Comparison of ENCODE assay signal across 8 cellular contexts in genomic region chr7:129829677-129830631, GRCh38.
DNase-seq lines count a peak whose midpoint lies in the region; ATAC-seq and TF ChIP-seq lines count a peak whose summit lies in the region.

No MANE protein-coding gene starts in this region.

- peaks cover 4% of the 10 kb centered on the region for H3K27me3 Mint-ChIP-seq in nephron progenitor cell (ENCODE audit: low read depth, poor library complexity)

- peak overlapping the region; percentile 40 for H3K4me3 Mint-ChIP-seq in nephron progenitor cell

- H3K9me3 ChIP-seq in Panc1 (ENCODE audit: control insufficient read depth, insufficient read depth, low read depth, low read length), result no peaks in the 10 kb centered on the region
- no peaks in the 10 kb centered on the region for H3K9me3 ChIP-seq in subcutaneous abdominal adipose tissue (ENCODE audit: control insufficient read depth in 5 of 5, low read length in 5 of 5)

- H4K20me1 ChIP-seq in KMS-11 (ENCODE audit: insufficient read depth), result no peaks in the 10 kb centered on the region

- POLR2A ChIA-PET in Panc1 (lab: Charles Lee), result interaction anchor here (0.5 kb wide), 1 partner anchor 559 kb away, joined by 18 read pairs; no protein-coding TSS in a partner anchor

- ATAC-seq in Panc1 (peak; percentile 23; the same call in 1 of the 2 replicates), GM18907 (IDR thresholded peaks at IDR 0.05; ENCODE audit: unreplicated experiment) (no peak)

- H3K4me1 Mint-ChIP-seq in nephron progenitor cell, result peaks cover 58% of the 10 kb centered on the region

- no peak overlapping the region for H3K4me3 ChIP-seq in KMS-11 (IDR thresholded peaks at IDR 0.05; ENCODE audit: insufficient read depth, low read depth, low read length)
- H3K4me3 ChIP-seq in Panc1 (ENCODE audit: low read depth in 2 of 2, low read length in 2 of 2), result peak overlapping the region in 1 of 2 experiments; percentile 42; a peak in 2 of 4 replicates
- peak overlapping the region; percentile 43 to 67 (median 49) for H3K4me3 ChIP-seq in subcutaneous abdominal adipose tissue (ENCODE audit: low read depth in 1 of 5, low read length in 5 of 5)

- peak overlapping the region; percentile 10; the same call in 1 of the 2 replicates for H3K4me2 ChIP-seq in KMS-11

- 0 out of 2 replicates have a peak overlapping the region, but pooled peaks have one; percentile 1 for H2AFZ ChIP-seq in KMS-11 (ENCODE audit: low read depth)

- intact Hi-C loops in Panc1 (cut with micrococcal nuclease; ENCODE audit: unreplicated experiment), result loop anchor here (2.0 kb wide), 1 partner anchor 181 kb away; no protein-coding TSS in a partner anchor

- DNase-seq in D341Med (ENCODE audit: low spot score), result peak; percentile 76
- DNase-seq in Panc1 (ENCODE audit: low read depth, low spot score), result peak; percentile 67
- DNase-seq in activated T-helper 9 cell treated with anti-CD3 and anti-CD28 coated beads, Interleukin-2, amount 50 U/mL, for 16 hours (ENCODE audit: low read depth), result peak; percentile 16
- peak; percentile 87 for DNase-seq in fibroblast of the conjunctiva (ENCODE audit: low read depth)
- DNase-seq in nephron progenitor cell, result peak; percentile 69

- H3K9ac ChIP-seq in KMS-11 (no peak overlapping the region), subcutaneous abdominal adipose tissue (ENCODE audit: low read length in 5 of 5) (peak overlapping the region in 3 of 5 donors; percentile 36 to 63 (median 42))

- peak; percentile 91 for TF ChIP-seq CTCF in KMS-11 (conservative IDR thresholded peaks at IDR 0.05; ENCODE audit: low read depth, low read length)
- peak; percentile 89 for TF ChIP-seq CTCF in Panc1 (IDR thresholded peaks at IDR 0.05)
- peak; percentile 78 for TF ChIP-seq CTCF in nephron progenitor cell (IDR thresholded peaks at IDR 0.05)

- BruUV-seq in Panc1 (replicated peaks; lab: Mats Ljungman, UMichigan), result no TSS peak

- H3K27ac ChIP-seq in KMS-11, result no peak overlapping the region
- peak overlapping the region; percentile 74 for H3K27ac ChIP-seq in Panc1 (ENCODE audit: low read length)
- H3K27ac ChIP-seq in subcutaneous abdominal adipose tissue (ENCODE audit: low read depth, low read length), result no peak overlapping the region

- peaks cover 26% of the 10 kb centered on the region for H3K36me3 Mint-ChIP-seq in nephron progenitor cell (ENCODE audit: low read depth)

- H3K27me3 ChIP-seq in KMS-11 (ENCODE audit: insufficient read depth, low read depth) (no peaks in the 10 kb centered on the region), Panc1 (ENCODE audit: control insufficient read depth, insufficient read depth, low read length) (no peaks in the 10 kb centered on the region), subcutaneous abdominal adipose tissue (ENCODE audit: control insufficient read depth in 5 of 5, insufficient read depth in 4 of 5, low read length in 5 of 5) (no peaks in the 10 kb centered on the region)

- no peaks in the 10 kb centered on the region for H3K9me3 Mint-ChIP-seq in nephron progenitor cell

- CTCF ChIA-PET in Panc1 (lab: Charles Lee), result interaction anchor here (0.5 to 1.0 kb wide), 6 partner anchors 32 to 410 kb away, joined by 3 to 5 read pairs (median 4); no protein-coding TSS in a partner anchor

- H3K36me3 ChIP-seq in KMS-11 (ENCODE audit: insufficient read depth), result no peaks in the 10 kb centered on the region
- no peaks in the 10 kb centered on the region for H3K36me3 ChIP-seq in Panc1 (ENCODE audit: control insufficient read depth, insufficient read depth, low read length)
- peaks cover 3 to 21% (median 12%) of the 10 kb centered on the region in 5 donors for H3K36me3 ChIP-seq in subcutaneous abdominal adipose tissue (ENCODE audit: control insufficient read depth in 5 of 5, insufficient read depth in 5 of 5, low read length in 5 of 5)

- H3K4me1 ChIP-seq in KMS-11 (ENCODE audit: low read depth, poor library complexity, severe bottlenecking) (peaks cover 39% of the 10 kb centered on the region), Panc1 (ENCODE audit: control insufficient read depth, insufficient read depth, low read length) (peaks cover 20% of the 10 kb centered on the region), subcutaneous abdominal adipose tissue (ENCODE audit: control insufficient read depth in 5 of 5, insufficient read depth in 5 of 5, low read length in 5 of 5) (peaks cover 4 to 37% (median 34%) of the 10 kb centered on the region in 5 donors)

- peak overlapping the region; percentile 91 for H3K27ac Mint-ChIP-seq in nephron progenitor cell

- H3K79me2 ChIP-seq in KMS-11 (ENCODE audit: insufficient read depth, low read depth), result no peaks in the 10 kb centered on the region

- in situ Hi-C loops in Panc1 (cut with HindIII; ENCODE audit: low pct_unique_long_range_greater_than_20kb, low sequenced_read_pairs), result no loop called here

Comparison
In these comparisons a context has a peak if more than half of its experiments do, and no peak if none do; other contexts are left out.
1. DNase-seq: peak in every context shown above with its lines; median percentile 87 in fibroblast of the conjunctiva; 76 in D341Med; 69 in nephron progenitor cell; 67 in Panc1; 16 in activated T-helper 9 cell treated with anti-CD3 and anti-CD28 coated beads, Interleukin-2, amount 50 U/mL, for 16 hours.